In the genomic region with DNA sequence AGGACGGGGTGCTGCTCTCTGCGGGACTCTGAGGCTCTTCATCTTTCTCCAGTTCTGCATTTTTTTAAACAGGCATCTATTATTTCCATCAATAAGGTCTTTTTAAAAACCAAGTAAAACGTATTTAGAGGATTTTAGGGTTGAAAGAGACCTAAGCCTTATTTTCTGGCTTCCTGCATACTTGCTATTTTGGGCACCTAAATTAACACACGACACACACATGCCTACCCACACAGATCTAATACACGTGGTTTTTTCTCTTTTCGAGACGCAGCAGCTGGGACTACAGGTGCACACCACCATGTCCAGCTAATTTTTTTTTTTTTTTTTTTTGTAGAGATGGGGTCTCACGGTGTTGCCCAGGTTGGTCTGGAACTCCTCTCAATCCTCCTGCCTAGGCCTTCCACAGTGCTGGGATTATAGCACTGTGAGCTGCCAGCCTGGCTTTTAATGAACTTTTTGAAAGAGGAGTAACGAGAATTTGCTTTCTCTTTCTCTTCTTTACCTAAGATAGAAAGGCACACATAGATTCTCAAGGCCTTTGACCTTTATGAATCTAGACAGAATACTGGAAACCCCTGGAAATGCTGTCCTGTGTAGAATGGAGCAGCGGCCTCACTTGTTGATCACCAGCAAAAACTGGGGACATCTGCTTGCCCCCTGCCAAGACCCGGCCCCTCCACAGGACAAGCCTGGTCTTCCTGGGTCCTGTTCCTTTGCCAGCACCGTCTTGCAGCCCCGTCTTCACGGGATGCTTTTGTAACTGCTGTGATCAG, we compare ENCODE assay signal across 1 cellular context.
TF ChIP-seq lines count a peak whose summit lies in the region.

No MANE protein-coding gene starts in this region.

TF ChIP-seq in HCT116, 20 proteins besides CTCF, POLR2A, EP300 and RAD21:
- TF ChIP-seq YY1 (IDR thresholded peaks at IDR 0.05; ENCODE audit: extremely low read depth, insufficient replicate concordance, low read depth, low read length) (no peak), POLR2AphosphoS5 (IDR thresholded peaks at IDR 0.05; ENCODE audit: low read depth, low read length) (0 out of 2 replicates have a peak, but pooled peaks have one; percentile 4)
